Comparison of ENCODE assay signal across 20 cellular contexts in genomic region chr1:109312246-109312645, GRCh38. TPM values are rescaled to one million over a fixed set of nuclear protein-coding genes. Genes with fewer than 3 reads are reported as not detected.
A peak's percentile ranks its signal among the peaks of the same experiment; 100 is the strongest.
DNase-seq lines count a peak whose midpoint lies in the region; ATAC-seq and TF ChIP-seq lines count a peak whose summit lies in the region.
"Had no signal": no experiment of that assay in that cellular context is flagged by ENCODE, and none has a peak within 500 bp of the region (broad histone marks: within the 10 kb centered on the region; RNA-seq: fewer than 3 reads in every experiment).

No MANE protein-coding gene starts in this region.

- TF ChIP-seq CTCF in testis (IDR thresholded peaks at IDR 0.05) (no peak), lower lobe of right lung (IDR thresholded peaks at IDR 0.05) (no peak)

- H3K27me3 ChIP-seq in testis (no peaks in the 10 kb centered on the region), lower lobe of right lung (ENCODE audit: low read depth) (no peaks in the 10 kb centered on the region)

- 59 to 66% methylated on average over 2 of the region's 2 CpGs for WGBS in testis, 2 donors

- TF ChIP-seq POLR2A in testis (IDR thresholded peaks at IDR 0.05), result no peak

- H3K36me3 ChIP-seq in testis (ENCODE audit: low read depth, missing control alignments) (no peaks in the 10 kb centered on the region), lower lobe of right lung (peaks cover 67% of the 10 kb centered on the region)

- no peak for ATAC-seq in lower lobe of right lung
- ATAC-seq: GM23338, HCT116 had no signal

- H3K4me1 ChIP-seq in testis (peaks cover 33% of the 10 kb centered on the region), lower lobe of right lung (peaks cover 19% of the 10 kb centered on the region)

- H3K27ac ChIP-seq in angular gyrus (ENCODE audit: low read depth, low read length) (peak overlapping the region; percentile 81), testis (peak overlapping the region; percentile 16 to 40), lower lobe of right lung (no peak overlapping the region)
- H3K27ac ChIP-seq: 22Rv1 had no signal

- H3K9me3 ChIP-seq in testis, result no peaks in the 10 kb centered on the region
- no peaks in the 10 kb centered on the region for H3K9me3 ChIP-seq in lower lobe of right lung
- H3K9me3 ChIP-seq: SK-N-SH had no signal

- H3K4me3 ChIP-seq in testis (no peak overlapping the region), lower lobe of right lung (no peak overlapping the region)
- H3K4me3 ChIP-seq: GM23338 had no signal

- DNase-seq in NCI-H524 (lab: John Stamatoyannopoulos, UW) (peak; percentile 59 to 81), NCI-H524 treated with DMSO at 0.1 percent for 48 hours (lab: John Stamatoyannopoulos, UW) (no peak), middle frontal gyrus (ENCODE audit: extremely low spot score, low spot score) (peak; percentile 54), testis (no peak), NK-92 (lab: John Stamatoyannopoulos, UW; ENCODE audit: unreplicated experiment) (no peak), lower lobe of right lung (no peak)
- no peak for DNase-seq in activated CD4-positive, alpha-beta T cell treated with anti-CD3 and anti-CD28 coated beads for 4 hours
- DNase-seq: CD4-positive, alpha-beta memory T cell; GF-D8; MM.1S; NCI-H1092 treated with DMSO at 0.1 percent for 48 hours; NCI-H187; SHP77; SK-N-SH had no signal

- intact Hi-C loops in testis (cut with DNase I; ENCODE audit: low total_unique reads) (no loop called here), lower lobe of right lung (cut with DNase I) (no loop called here)

RNA-seq across cellular contexts. Expression of gene MYBPHL, which starts 5.4 kb away (rescaled TPM):
- under 1 TPM in 1 of 2 donors, not detected in 1; 0.99 TPM for total RNA-seq in testis
- polyA plus RNA-seq in testis (ENCODE audit: insufficient read depth, low read depth, low replicate concordance), result 1.5 TPM
- total RNA-seq in lower lobe of right lung, result 2.8 TPM
- total RNA-seq: CD4-positive, alpha-beta memory T cell; GM23338; HT-29; NCI-H460 had no signal
- polyA plus RNA-seq: CD4-positive, alpha-beta memory T cell; GM23338 had no signal

RNA-seq across cellular contexts. Expression of gene PSRC1, which starts 29.3 kb away (rescaled TPM):
- total RNA-seq in testis (10 to 100 TPM; 34.0 to 48.9 TPM), lower lobe of right lung (4.2 TPM)
- polyA plus RNA-seq in testis (ENCODE audit: insufficient read depth, low read depth, low replicate concordance), result 24.0 TPM

Comparison
In these comparisons a context has a peak if more than half of its experiments do, and no peak if none do; other contexts are left out.
1. DNase-seq: peak in NCI-H524 (2 of 2) and middle frontal gyrus (single experiment); none in NCI-H524 treated with DMSO at 0.1 percent for 48 hours (single experiment), testis (single experiment), NK-92 (single experiment), lower lobe of right lung (single experiment) and activated CD4-positive, alpha-beta T cell treated with anti-CD3 and anti-CD28 coated beads for 4 hours (0 of 2).